ENCODE assay signal across 3 cellular contexts in genomic region chr15:51655401-51656057, GRCh38. TPM values are rescaled to one million over a fixed set of nuclear protein-coding genes. Genes with fewer than 3 reads are reported as not detected.
"Had no signal": no experiment of that assay in that cellular context is flagged by ENCODE, and none has a peak within 500 bp of the region (broad histone marks: within the 10 kb centered on the region; RNA-seq: fewer than 3 reads in every experiment).

No MANE protein-coding gene starts in this region.

RNA-seq across cellular contexts. Expression of gene SCG3, which starts 25.8 kb away (rescaled TPM):
- total RNA-seq: H4, HT-29, IMR-90 had no signal
